ENCODE assay signal across 27 cellular contexts in genomic region chr9:137971477-137972138, GRCh38.
DNase-seq lines count a peak whose midpoint lies in the region; ATAC-seq and TF ChIP-seq lines count a peak whose summit lies in the region.
"Had no signal": no experiment of that assay in that cellular context is flagged by ENCODE, and none has a peak within 500 bp of the region (broad histone marks: within the 10 kb centered on the region; RNA-seq: fewer than 3 reads in every experiment).

No MANE protein-coding gene starts in this region.

- peak; percentile 2 for DNase-seq in activated naive CD4-positive, alpha-beta T cell treated with anti-CD3 and anti-CD28 coated beads, Interleukin-2, amount 10 ng/mL, durations not matched to agents 7 days and 5 days
- DNase-seq in activated naive CD4-positive, alpha-beta T cell treated with Interleukin-2 at 50 U/mL for 16 hours, result no peak
- DNase-seq in activated B cell treated with CpG ODN at 0.5 μM for 24 hours (peak; percentile 12), nephron progenitor cell (no peak), type B pancreatic cell (ENCODE audit: extremely low spot score, unreplicated experiment) (peak; percentile 63), substantia nigra (lab: John Stamatoyannopoulos, UW) (no peak), NCI-H2029 treated with DMSO at 0.1 percent for 48 hours (lab: John Stamatoyannopoulos, UW) (no peak), AG08396 (ENCODE audit: low spot score) (no peak)
- DNase-seq: ACHN; activated CD4-positive, alpha-beta T cell treated with anti-CD3 and anti-CD28 coated beads, Interleukin-2, amount 50 U/mL, for 48 hours; activated naive CD8-positive, alpha-beta T cell treated with anti-CD3 and anti-CD28 coated beads for 36 hours; activated T-cell treated with anti-CD3 and anti-CD28 coated beads, Interleukin-2, amount 50 U/mL, for 4 hours; cerebellar nuclear complex; COR-L47; DMS79; GF-D8; midbrain; NCI-H1105 treated with DMSO at 0.1 percent for 48 hours; NCI-H2081; NCI-H345; SHP77 treated with DMSO at 0.1 percent for 48 hours had no signal

- TF ChIP-seq CTCF in activated B cell treated with CpG ODN at 0.5 μM for 24 hours (IDR thresholded peaks at IDR 0.05) (no peak), nephron progenitor cell (IDR thresholded peaks at IDR 0.05) (no peak), type B pancreatic cell (conservative IDR thresholded peaks at IDR 0.05) (no peak)

- H3K4me1 Mint-ChIP-seq in activated naive CD4-positive, alpha-beta T cell treated with anti-CD3 and anti-CD28 coated beads, Interleukin-2, amount 10 ng/mL, durations not matched to agents 7 days and 5 days, result no peaks in the 10 kb centered on the region
- H3K4me1 Mint-ChIP-seq in activated B cell treated with CpG ODN at 0.5 μM for 24 hours (no peaks in the 10 kb centered on the region), nephron progenitor cell (peaks cover 39% of the 10 kb centered on the region), type B pancreatic cell (ENCODE audit: unreplicated experiment) (peaks cover 8% of the 10 kb centered on the region)
- H3K4me1 Mint-ChIP-seq: activated naive CD8-positive, alpha-beta T cell treated with anti-CD3 and anti-CD28 coated beads for 36 hours; IgD-negative memory B cell had no signal

- intact Hi-C loops in activated B cell treated with CpG ODN at 0.5 μM for 24 hours (cut with micrococcal nuclease), result no loop called here

- no peak overlapping the region for H3K27ac ChIP-seq in substantia nigra (ENCODE audit: low read depth, low read length, poor library complexity, severe bottlenecking)
- H3K27ac ChIP-seq: BLaER1, heart left ventricle, uterus had no signal

- ATAC-seq in activated B cell treated with CpG ODN at 0.5 μM for 24 hours (ENCODE audit: low read depth), result no peak
- ATAC-seq: activated T-cell treated with anti-CD3 and anti-CD28 coated beads, Interleukin-2, amount 50 U/mL, for 4 hours; heart left ventricle; left lobe of liver had no signal

- H3K36me3 Mint-ChIP-seq in activated naive CD4-positive, alpha-beta T cell treated with anti-CD3 and anti-CD28 coated beads, Interleukin-2, amount 10 ng/mL, durations not matched to agents 7 days and 5 days, result no peaks in the 10 kb centered on the region
- H3K36me3 Mint-ChIP-seq in activated B cell treated with CpG ODN at 0.5 μM for 24 hours (ENCODE audit: low read depth) (no peaks in the 10 kb centered on the region), nephron progenitor cell (ENCODE audit: low read depth) (no peaks in the 10 kb centered on the region), type B pancreatic cell (no peaks in the 10 kb centered on the region)
- H3K36me3 Mint-ChIP-seq: activated naive CD8-positive, alpha-beta T cell treated with anti-CD3 and anti-CD28 coated beads for 36 hours; IgD-negative memory B cell had no signal

- POLR2A ChIA-PET in activated B cell treated with CpG ODN at 0.5 μM for 24 hours (lab: Charles Lee), result no interaction called here

- no peaks in the 10 kb centered on the region for H3K9me3 Mint-ChIP-seq in activated naive CD4-positive, alpha-beta T cell treated with anti-CD3 and anti-CD28 coated beads, Interleukin-2, amount 10 ng/mL, durations not matched to agents 7 days and 5 days
- no peaks in the 10 kb centered on the region for H3K9me3 Mint-ChIP-seq in activated B cell treated with CpG ODN at 0.5 μM for 24 hours
- H3K9me3 Mint-ChIP-seq in nephron progenitor cell, result no peaks in the 10 kb centered on the region
- no peaks in the 10 kb centered on the region for H3K9me3 Mint-ChIP-seq in type B pancreatic cell
- H3K9me3 Mint-ChIP-seq: activated naive CD8-positive, alpha-beta T cell treated with anti-CD3 and anti-CD28 coated beads for 36 hours; activated T-cell treated with anti-CD3 and anti-CD28 coated beads, Interleukin-2, amount 50 U/mL, for 4 hours had no signal

- H3K27ac Mint-ChIP-seq in activated naive CD4-positive, alpha-beta T cell treated with anti-CD3 and anti-CD28 coated beads, Interleukin-2, amount 10 ng/mL, durations not matched to agents 7 days and 5 days, result no peak overlapping the region
- H3K27ac Mint-ChIP-seq in activated B cell treated with CpG ODN at 0.5 μM for 24 hours (no peak overlapping the region), nephron progenitor cell (peak overlapping the region; percentile 66), type B pancreatic cell (no peak overlapping the region)
- H3K27ac Mint-ChIP-seq: activated naive CD8-positive, alpha-beta T cell treated with anti-CD3 and anti-CD28 coated beads for 36 hours had no signal

- CTCF ChIA-PET in activated naive CD4-positive, alpha-beta T cell treated with anti-CD3 and anti-CD28 coated beads, Interleukin-2, amount 10 ng/mL, durations not matched to agents 7 days and 5 days (lab: Charles Lee), result no interaction called here
- CTCF ChIA-PET in activated B cell treated with CpG ODN at 0.5 μM for 24 hours (lab: Charles Lee), result no interaction called here

- H3K27me3 Mint-ChIP-seq in activated naive CD4-positive, alpha-beta T cell treated with anti-CD3 and anti-CD28 coated beads, Interleukin-2, amount 10 ng/mL, durations not matched to agents 7 days and 5 days, result peaks cover 4% of the 10 kb centered on the region
- peaks cover 19% of the 10 kb centered on the region for H3K27me3 Mint-ChIP-seq in activated B cell treated with CpG ODN at 0.5 μM for 24 hours
- peaks cover 3% of the 10 kb centered on the region for H3K27me3 Mint-ChIP-seq in nephron progenitor cell (ENCODE audit: low read depth, poor library complexity)
- H3K27me3 Mint-ChIP-seq in type B pancreatic cell, result no peaks in the 10 kb centered on the region

- no peak overlapping the region for H3K4me3 Mint-ChIP-seq in activated naive CD4-positive, alpha-beta T cell treated with anti-CD3 and anti-CD28 coated beads, Interleukin-2, amount 10 ng/mL, durations not matched to agents 7 days and 5 days
- H3K4me3 Mint-ChIP-seq in activated B cell treated with CpG ODN at 0.5 μM for 24 hours (no peak overlapping the region), nephron progenitor cell (no peak overlapping the region), type B pancreatic cell (no peak overlapping the region)
- H3K4me3 Mint-ChIP-seq: activated naive CD8-positive, alpha-beta T cell treated with anti-CD3 and anti-CD28 coated beads for 36 hours; activated T-cell treated with anti-CD3 and anti-CD28 coated beads, Interleukin-2, amount 50 U/mL, for 4 hours; IgD-negative memory B cell; nephron had no signal

Comparison
In these comparisons a context has a peak if more than half of its experiments do, and no peak if none do; other contexts are left out.
1. DNase-seq: peak in activated naive CD4-positive, alpha-beta T cell treated with anti-CD3 and anti-CD28 coated beads, Interleukin-2, amount 10 ng/mL, durations not matched to agents 7 days and 5 days (single experiment), activated B cell treated with CpG ODN at 0.5 μM for 24 hours (single experiment) and type B pancreatic cell (single experiment); none in activated naive CD4-positive, alpha-beta T cell treated with Interleukin-2 at 50 U/mL for 16 hours (single experiment), nephron progenitor cell (single experiment), substantia nigra (0 of 49), NCI-H2029 treated with DMSO at 0.1 percent for 48 hours (single experiment) and AG08396 (single experiment).